Comparison of ENCODE assay signal across 14 cellular contexts in genomic region chr11:14190992-14191773, GRCh38.
DNase-seq lines count a peak whose midpoint lies in the region; TF ChIP-seq lines count a peak whose summit lies in the region.
"Had no signal": no experiment of that assay in that cellular context is flagged by ENCODE, and none has a peak within 500 bp of the region (broad histone marks: within the 10 kb centered on the region; RNA-seq: fewer than 3 reads in every experiment).

No MANE protein-coding gene starts in this region.

- H3K27me3 Mint-ChIP-seq in glutamatergic neuron (ENCODE audit: unreplicated experiment), result no peaks in the 10 kb centered on the region

- H3K36me3 Mint-ChIP-seq in glutamatergic neuron (ENCODE audit: unreplicated experiment), result no peaks in the 10 kb centered on the region

- H3K9ac ChIP-seq in mucosa of rectum (ENCODE audit: low read depth in 1 of 2, low read length in 2 of 2), result no peak overlapping the region

- H3K27me3 ChIP-seq in mucosa of rectum (ENCODE audit: control insufficient read depth in 2 of 2, insufficient read depth in 2 of 2, low read length in 2 of 2), result no peaks in the 10 kb centered on the region
- no peaks in the 10 kb centered on the region for H3K27me3 ChIP-seq in transverse colon

- peak; percentile 4 for DNase-seq in RKO (ENCODE audit: low spot score)
- peak; percentile 47 for DNase-seq in fibroblast of the aortic adventitia (ENCODE audit: low read depth)
- DNase-seq in transverse colon, result no peak
- DNase-seq in glutamatergic neuron, result no peak
- DNase-seq in DMS 273 treated with DMSO at 0.1 percent for 48 hours (lab: John Stamatoyannopoulos, UW), result no peak
- no peak for DNase-seq in effector CD4-positive, alpha-beta T cell
- no peak for DNase-seq in HuH-7 (ENCODE audit: low spot score)
- DNase-seq: activated T-cell treated with anti-CD3 and anti-CD28 coated beads, Interleukin-2, amount 50 U/mL, for 4 hours; hypothalamus; left colon; NK-92 treated with Interleukin-12 subunit alpha and Interleukin-12 subunit beta, amount 100 ng/mL, for 24 hours; SHP77 treated with DMSO at 0.1 percent for 48 hours; T-helper 9 cell had no signal

- H3K36me3 ChIP-seq in mucosa of rectum (ENCODE audit: control insufficient read depth in 2 of 2, insufficient read depth in 2 of 2, low read length in 2 of 2) (no peaks in the 10 kb centered on the region), transverse colon (no peaks in the 10 kb centered on the region)

- 42 to 60% methylated on average over 5 to 6 of the region's 6 CpGs for WGBS in transverse colon (ENCODE audit: low coverage in 1 of 2), 2 donors

- H3K4me1 ChIP-seq in mucosa of rectum (ENCODE audit: control insufficient read depth in 2 of 2, insufficient read depth in 2 of 2, low read length in 2 of 2) (no peaks in the 10 kb centered on the region), transverse colon (peaks cover 0 to 11% (median 1%) of the 10 kb centered on the region in 4 donors)

- H3K9me3 ChIP-seq in mucosa of rectum (ENCODE audit: control insufficient read depth in 2 of 2, low read length in 2 of 2) (no peaks in the 10 kb centered on the region), transverse colon (no peaks in the 10 kb centered on the region)

- peaks cover 2% of the 10 kb centered on the region for H3K9me3 Mint-ChIP-seq in glutamatergic neuron (ENCODE audit: unreplicated experiment)
- H3K9me3 Mint-ChIP-seq: activated T-cell treated with anti-CD3 and anti-CD28 coated beads, Interleukin-2, amount 50 U/mL, for 4 hours had no signal

- no peak overlapping the region for H3K4me3 ChIP-seq in fibroblast of the aortic adventitia (ENCODE audit: low read depth, low read length)
- no peak overlapping the region for H3K4me3 ChIP-seq in mucosa of rectum (ENCODE audit: low read length in 2 of 2)
- H3K4me3 ChIP-seq in transverse colon, result no peak overlapping the region

- no peak for TF ChIP-seq EP300 in transverse colon (IDR thresholded peaks at IDR 0.05; ENCODE audit: low read depth)

- H3K27ac ChIP-seq in mucosa of rectum (ENCODE audit: low read depth in 2 of 2, low read length in 2 of 2) (peak overlapping the region; percentile 5 to 73), transverse colon (peak overlapping the region; percentile 13 to 67 (median 52))

- H3K4me3 Mint-ChIP-seq in glutamatergic neuron (ENCODE audit: unreplicated experiment), result no peak overlapping the region
- H3K4me3 Mint-ChIP-seq: activated T-cell treated with anti-CD3 and anti-CD28 coated beads, Interleukin-2, amount 50 U/mL, for 4 hours had no signal

- TF ChIP-seq CTCF in fibroblast of the aortic adventitia (IDR thresholded peaks at IDR 0.05; ENCODE audit: insufficient read depth, low read length) (peak; percentile 4), transverse colon (IDR thresholded peaks at IDR 0.05) (no peak), glutamatergic neuron (IDR thresholded peaks at IDR 0.05; ENCODE audit: partially characterized antibody, unreplicated experiment) (no peak)

- H3K4me1 Mint-ChIP-seq in glutamatergic neuron (ENCODE audit: low read depth, unreplicated experiment), result no peaks in the 10 kb centered on the region

- no peak for TF ChIP-seq POLR2A in transverse colon (IDR thresholded peaks at IDR 0.05)

- intact Hi-C loops in transverse colon (cut with DNase I; ENCODE audit: low total_unique reads), result no loop called here

- H3K27ac Mint-ChIP-seq in glutamatergic neuron (ENCODE audit: unreplicated experiment), result no peak overlapping the region

- in situ Hi-C loops in transverse colon (cut with MboI; ENCODE audit: low pct_ligation_motif_present in 1 of 4, low pct_unique_long_range_greater_than_20kb in 1 of 4, low sequenced_read_pairs in 3 of 4), result no loop called here

Comparison
In these comparisons a context has a peak if more than half of its experiments do, and no peak if none do; other contexts are left out.
1. DNase-seq: peak in RKO (single experiment) and fibroblast of the aortic adventitia (single experiment); none in transverse colon (single experiment), glutamatergic neuron (single experiment), DMS 273 treated with DMSO at 0.1 percent for 48 hours (single experiment), effector CD4-positive, alpha-beta T cell (single experiment) and HuH-7 (single experiment).